10 cellular contexts compared by ENCODE assay signal in the genomic region with DNA sequence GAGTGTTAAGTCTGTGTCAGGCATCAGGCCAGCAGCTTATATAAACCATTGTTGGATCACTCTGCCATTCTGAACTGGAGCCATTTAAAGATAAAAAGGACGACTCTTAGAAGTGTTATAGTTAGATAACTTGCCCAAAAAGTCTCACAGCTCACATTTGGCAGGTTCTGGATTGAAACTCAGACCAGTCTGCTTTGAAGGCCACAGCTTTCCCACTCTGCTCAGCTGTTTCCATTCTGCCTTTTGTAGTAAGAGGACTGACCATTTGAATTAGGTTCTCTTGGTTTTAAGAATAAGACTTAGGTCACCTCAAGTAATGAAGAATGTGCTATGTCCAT.
DNase-seq lines count a peak whose midpoint lies in the region; ATAC-seq and TF ChIP-seq lines count a peak whose summit lies in the region.
"Had no signal": no experiment of that assay in that cellular context is flagged by ENCODE, and none has a peak within 500 bp of the region (broad histone marks: within the 10 kb centered on the region; RNA-seq: fewer than 3 reads in every experiment).

No MANE protein-coding gene starts in this region.

- H3K27me3 ChIP-seq in lower lobe of right lung (ENCODE audit: low read depth) (no peaks in the 10 kb centered on the region), aorta (ENCODE audit: control insufficient read depth in 1 of 2, insufficient read depth in 2 of 2, low read length in 1 of 2) (no peaks in the 10 kb centered on the region)
- H3K27me3 ChIP-seq: body of pancreas had no signal

- H3K27ac ChIP-seq in lower lobe of right lung (peak overlapping the region; percentile 47), aorta (ENCODE audit: low read depth in 1 of 2, low read length in 2 of 2) (no peak overlapping the region)

- no peak for ATAC-seq in left cardiac atrium
- no peak for ATAC-seq in activated CD8-positive, alpha-beta T cell treated with anti-CD3 and anti-CD28 coated beads for 36 hours
- ATAC-seq in lower lobe of right lung: no peak
- peak; percentile 39 for ATAC-seq in aorta (ENCODE audit: low FRiP score)
- ATAC-seq in HG03280 (IDR thresholded peaks at IDR 0.05; ENCODE audit: unreplicated experiment): no peak

- POLR2A ChIA-PET in activated CD8-positive, alpha-beta T cell treated with anti-CD3 and anti-CD28 coated beads for 36 hours (lab: Charles Lee): interaction anchor here (0.6 to 1.3 kb wide), 8 partner anchors 25 to 825 kb away, joined by 3 to 6 read pairs (median 4); no protein-coding TSS in a partner anchor

- H3K36me3 ChIP-seq in lower lobe of right lung (no peaks in the 10 kb centered on the region), aorta (ENCODE audit: control insufficient read depth in 1 of 2, insufficient read depth in 2 of 2, low read length in 1 of 2) (no peaks in the 10 kb centered on the region)

- no peak for TF ChIP-seq CTCF in activated CD8-positive, alpha-beta T cell treated with anti-CD3 and anti-CD28 coated beads for 36 hours (IDR thresholded peaks at IDR 0.05)
- no peak for TF ChIP-seq CTCF in lower lobe of right lung (IDR thresholded peaks at IDR 0.05)

- H3K4me1 ChIP-seq in lower lobe of right lung (peaks cover 23% of the 10 kb centered on the region), aorta (ENCODE audit: control insufficient read depth in 1 of 2, insufficient read depth in 2 of 2, low read length in 2 of 2) (peaks cover 0 to 3% of the 10 kb centered on the region in 2 donors)

- intact Hi-C loops in left cardiac atrium (cut with DNase I): no loop called here
- intact Hi-C loops in cardiac septum (cut with DNase I): loop anchor here (5.0 kb wide), 1 partner anchor 195 kb away; no protein-coding TSS in a partner anchor
- intact Hi-C loops in activated CD8-positive, alpha-beta T cell treated with anti-CD3 and anti-CD28 coated beads for 36 hours (cut with micrococcal nuclease): no loop called here
- intact Hi-C loops in lower lobe of right lung (cut with DNase I): no loop called here
- intact Hi-C loops in aorta (cut with DNase I): no loop called here

- H3K9me3 ChIP-seq in lower lobe of right lung (no peaks in the 10 kb centered on the region), aorta (ENCODE audit: control insufficient read depth, low read length) (no peaks in the 10 kb centered on the region)
- H3K9me3 ChIP-seq: body of pancreas had no signal

- H3K4me3 ChIP-seq in lower lobe of right lung (no peak overlapping the region), aorta (ENCODE audit: low read length in 2 of 2) (no peak overlapping the region)
- H3K4me3 ChIP-seq: body of pancreas had no signal

- H3K4me1 Mint-ChIP-seq in activated CD8-positive, alpha-beta T cell treated with anti-CD3 and anti-CD28 coated beads for 36 hours (ENCODE audit: low read depth): peaks cover 85% of the 10 kb centered on the region

- H3K9me3 Mint-ChIP-seq in activated CD8-positive, alpha-beta T cell treated with anti-CD3 and anti-CD28 coated beads for 36 hours: peaks cover 5% of the 10 kb centered on the region

- H3K36me3 Mint-ChIP-seq in activated CD8-positive, alpha-beta T cell treated with anti-CD3 and anti-CD28 coated beads for 36 hours (ENCODE audit: low read depth): peaks cover 10% of the 10 kb centered on the region

- H3K27ac Mint-ChIP-seq in activated CD8-positive, alpha-beta T cell treated with anti-CD3 and anti-CD28 coated beads for 36 hours: peak overlapping the region; percentile 96

- DNase-seq in left cardiac atrium (peak; percentile 45), cardiac septum (ENCODE audit: low spot score) (no peak), lower lobe of right lung (no peak), aorta (no peak), Ammon's horn (ENCODE audit: low spot score) (no peak), AG08396 (ENCODE audit: low spot score) (no peak)
- no peak for DNase-seq in activated CD8-positive, alpha-beta T cell treated with anti-CD3 and anti-CD28 coated beads for 36 hours
- DNase-seq: posterior cingulate gyrus had no signal

- CTCF ChIA-PET in activated CD8-positive, alpha-beta T cell treated with anti-CD3 and anti-CD28 coated beads for 36 hours (lab: Charles Lee): interaction anchor here (0.9 to 1.6 kb wide), 6 partner anchors 15 to 212 kb away, joined by 3 to 5 read pairs (median 3); no protein-coding TSS in a partner anchor

- H3K4me3 Mint-ChIP-seq in activated CD8-positive, alpha-beta T cell treated with anti-CD3 and anti-CD28 coated beads for 36 hours: peak overlapping the region; percentile 51

- 0 to 1% methylated on average over 1 of the region's 1 CpG for WGBS in aorta, 2 donors

- H3K27me3 Mint-ChIP-seq in activated CD8-positive, alpha-beta T cell treated with anti-CD3 and anti-CD28 coated beads for 36 hours: no peaks in the 10 kb centered on the region
